Comparison of ENCODE assay signal across 23 cellular contexts in the genomic region with DNA sequence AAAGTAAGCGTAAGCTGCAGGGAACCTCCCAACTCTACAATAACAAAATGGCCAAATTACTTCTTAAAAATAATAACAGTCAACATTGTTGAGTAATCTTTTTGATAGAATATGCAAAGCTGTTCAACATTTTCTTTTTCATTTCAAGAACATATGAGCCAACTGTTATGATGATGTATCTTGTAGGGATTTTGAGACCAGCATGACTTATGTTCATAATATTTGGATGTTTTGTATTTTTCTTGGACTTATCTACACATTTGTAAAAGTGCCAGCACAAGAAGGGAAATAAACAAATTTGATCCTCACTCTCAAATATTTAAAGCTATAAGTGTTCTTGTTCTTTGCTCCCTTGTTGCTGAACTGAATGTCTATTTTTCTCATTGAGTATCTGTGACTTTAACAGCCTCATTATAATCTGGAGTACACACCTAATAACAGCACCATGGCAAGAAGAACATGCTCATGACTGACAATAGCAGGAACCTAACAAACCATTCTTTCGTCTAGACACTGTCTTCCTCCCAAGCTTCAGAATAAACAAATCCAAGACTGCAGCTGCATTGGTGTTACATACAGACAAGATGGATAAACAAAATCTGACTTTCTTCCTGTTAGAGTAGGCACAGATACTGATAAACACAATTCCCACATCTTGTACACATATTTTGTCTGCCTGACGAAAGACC.
DNase-seq lines count a peak whose midpoint lies in the region; ATAC-seq and TF ChIP-seq lines count a peak whose summit lies in the region.
"Had no signal": no experiment of that assay in that cellular context is flagged by ENCODE, and none has a peak within 500 bp of the region (broad histone marks: within the 10 kb centered on the region; RNA-seq: fewer than 3 reads in every experiment).

No MANE protein-coding gene starts in this region.

- H3K27me3 Mint-ChIP-seq in WTC11 (ENCODE audit: low read depth): no peaks in the 10 kb centered on the region
- H3K27me3 Mint-ChIP-seq in activated T-cell treated with anti-CD3 and anti-CD28 coated beads, Interleukin-2, amount 50 U/mL, for 4 hours (ENCODE audit: low read depth): no peaks in the 10 kb centered on the region
- H3K27me3 Mint-ChIP-seq: activated CD4-positive, alpha-beta T cell treated with anti-CD3 and anti-CD28 coated beads, Interleukin-2, amount 10 ng/mL, durations not matched to agents 7 days and 5 days; activated CD8-positive, alpha-beta memory T cell treated with anti-CD3 and anti-CD28 coated beads, Interleukin-2, amount 10 ng/mL, durations not matched to agents 7 days and 5 days; brain had no signal

- no peak overlapping the region for H3K4me3 Mint-ChIP-seq in WTC11
- no peak overlapping the region for H3K4me3 Mint-ChIP-seq in activated T-cell treated with anti-CD3 and anti-CD28 coated beads, Interleukin-2, amount 50 U/mL, for 4 hours
- H3K4me3 Mint-ChIP-seq: activated CD4-positive, alpha-beta T cell treated with anti-CD3 and anti-CD28 coated beads, Interleukin-2, amount 10 ng/mL, durations not matched to agents 7 days and 5 days; activated CD8-positive, alpha-beta memory T cell treated with anti-CD3 and anti-CD28 coated beads, Interleukin-2, amount 10 ng/mL, durations not matched to agents 7 days and 5 days; brain; endodermal cell had no signal

- no peak for TF ChIP-seq CTCF in WTC11 (IDR thresholded peaks at IDR 0.05)

- peak; percentile 50 for ATAC-seq in WTC11
- no peak for ATAC-seq in GM18861 (IDR thresholded peaks at IDR 0.05; ENCODE audit: unreplicated experiment)
- ATAC-seq in HG03039 (IDR thresholded peaks at IDR 0.05; ENCODE audit: unreplicated experiment): no peak
- ATAC-seq in activated T-cell treated with anti-CD3 and anti-CD28 coated beads, Interleukin-2, amount 50 U/mL, for 4 hours: no peak
- ATAC-seq: activated CD8-positive, alpha-beta memory T cell treated with anti-CD3 and anti-CD28 coated beads, Interleukin-2, amount 10 ng/mL, durations not matched to agents 7 days and 5 days; activated naive CD4-positive, alpha-beta T cell treated with anti-CD3 and anti-CD28 coated beads, Interleukin-2, amount 50 U/mL, for 72 hours; foreskin keratinocyte; upper lobe of right lung had no signal

- DNase-seq in AG08396 (ENCODE audit: low spot score) (peak; percentile 2), WTC11 (ENCODE audit: low spot score) (no peak), fibroblast of peridontal ligament (ENCODE audit: extremely low read depth) (peak; percentile 76), non-pigmented ciliary epithelial cell (ENCODE audit: low read depth) (peak; percentile 15), retina (no peak)
- DNase-seq in activated T-cell treated with anti-CD3 and anti-CD28 coated beads, Interleukin-2, amount 50 U/mL, for 4 hours: no peak
- DNase-seq: activated CD4-positive, alpha-beta T cell treated with anti-CD3 and anti-CD28 coated beads, Interleukin-2, amount 10 ng/mL, durations not matched to agents 7 days and 5 days; activated CD8-positive, alpha-beta memory T cell treated with anti-CD3 and anti-CD28 coated beads, Interleukin-2, amount 10 ng/mL, durations not matched to agents 7 days and 5 days; colonic mucosa; endodermal cell; foreskin keratinocyte; GOT3; hippocampal formation; NCI-H1417; NCI-H2081 treated with DMSO at 0.1 percent for 48 hours; nucleus accumbens; stimulated activated CD4-positive, alpha-beta T cell treated with anti-CD3 and anti-CD28 coated beads, Interleukin-12 subunit alpha, Interleukin-12 subunit beta, amount 100 ng/mL, for 4 hours; T-helper 2 cell; upper lobe of right lung had no signal

- H3K36me3 Mint-ChIP-seq in WTC11: peaks cover 4% of the 10 kb centered on the region; the same call in 1 of the 2 replicates
- H3K36me3 Mint-ChIP-seq in activated T-cell treated with anti-CD3 and anti-CD28 coated beads, Interleukin-2, amount 50 U/mL, for 4 hours (ENCODE audit: insufficient read depth): no peaks in the 10 kb centered on the region
- H3K36me3 Mint-ChIP-seq: activated CD8-positive, alpha-beta memory T cell treated with anti-CD3 and anti-CD28 coated beads, Interleukin-2, amount 10 ng/mL, durations not matched to agents 7 days and 5 days; activated naive CD4-positive, alpha-beta T cell treated with anti-CD3 and anti-CD28 coated beads, Interleukin-2, amount 50 U/mL, for 72 hours; brain had no signal

- POLR2A ChIA-PET in WTC11 (lab: Charles Lee): no interaction called here

- CTCF ChIA-PET in WTC11 (lab: Charles Lee): no interaction called here

- H3K27ac Mint-ChIP-seq in WTC11: no peak overlapping the region; the same call in 1 of the 2 replicates
- H3K27ac Mint-ChIP-seq: activated CD4-positive, alpha-beta T cell treated with anti-CD3 and anti-CD28 coated beads, Interleukin-2, amount 10 ng/mL, durations not matched to agents 7 days and 5 days; activated CD8-positive, alpha-beta memory T cell treated with anti-CD3 and anti-CD28 coated beads, Interleukin-2, amount 10 ng/mL, durations not matched to agents 7 days and 5 days; activated naive CD4-positive, alpha-beta T cell treated with anti-CD3 and anti-CD28 coated beads, Interleukin-2, amount 50 U/mL, for 72 hours; endodermal cell had no signal

- H3K9me3 Mint-ChIP-seq in WTC11: peaks cover 20% of the 10 kb centered on the region
- peaks cover 7% of the 10 kb centered on the region for H3K9me3 Mint-ChIP-seq in activated T-cell treated with anti-CD3 and anti-CD28 coated beads, Interleukin-2, amount 50 U/mL, for 4 hours
- H3K9me3 Mint-ChIP-seq: endodermal cell had no signal

- H3K4me1 Mint-ChIP-seq in WTC11: peaks cover 34% of the 10 kb centered on the region
- H3K4me1 Mint-ChIP-seq in activated T-cell treated with anti-CD3 and anti-CD28 coated beads, Interleukin-2, amount 50 U/mL, for 4 hours (ENCODE audit: low read depth): no peaks in the 10 kb centered on the region
- H3K4me1 Mint-ChIP-seq: activated CD4-positive, alpha-beta T cell treated with anti-CD3 and anti-CD28 coated beads, Interleukin-2, amount 10 ng/mL, durations not matched to agents 7 days and 5 days; activated CD8-positive, alpha-beta memory T cell treated with anti-CD3 and anti-CD28 coated beads, Interleukin-2, amount 10 ng/mL, durations not matched to agents 7 days and 5 days; brain had no signal

TF ChIP-seq in WTC11, 78 proteins besides CTCF, POLR2A, EP300 and RAD21:
- no peak for TF ChIP-seq ZBTB21 (CRISPR knock-in tag; IDR thresholded peaks at IDR 0.05; ENCODE audit: borderline replicate concordance)
- no peak for TF ChIP-seq ZSCAN18 (CRISPR knock-in tag; IDR thresholded peaks at IDR 0.05)
- no peak for TF ChIP-seq ELF4 (CRISPR knock-in tag; IDR thresholded peaks at IDR 0.05; ENCODE audit: low read depth)
- TF ChIP-seq SMAD3 (CRISPR knock-in tag; IDR thresholded peaks at IDR 0.05; ENCODE audit: borderline replicate concordance): no peak
- no peak for TF ChIP-seq ZNF121 (CRISPR knock-in tag; IDR thresholded peaks at IDR 0.05)

Comparison
In these comparisons a context has a peak if more than half of its experiments do, and no peak if none do; other contexts are left out.
1. DNase-seq: peak in AG08396 (single experiment), fibroblast of peridontal ligament (single experiment) and non-pigmented ciliary epithelial cell (single experiment); none in WTC11 (single experiment), retina (single experiment) and activated T-cell treated with anti-CD3 and anti-CD28 coated beads, Interleukin-2, amount 50 U/mL, for 4 hours (single experiment).